12 cellular contexts compared by ENCODE assay signal in the genomic region with DNA sequence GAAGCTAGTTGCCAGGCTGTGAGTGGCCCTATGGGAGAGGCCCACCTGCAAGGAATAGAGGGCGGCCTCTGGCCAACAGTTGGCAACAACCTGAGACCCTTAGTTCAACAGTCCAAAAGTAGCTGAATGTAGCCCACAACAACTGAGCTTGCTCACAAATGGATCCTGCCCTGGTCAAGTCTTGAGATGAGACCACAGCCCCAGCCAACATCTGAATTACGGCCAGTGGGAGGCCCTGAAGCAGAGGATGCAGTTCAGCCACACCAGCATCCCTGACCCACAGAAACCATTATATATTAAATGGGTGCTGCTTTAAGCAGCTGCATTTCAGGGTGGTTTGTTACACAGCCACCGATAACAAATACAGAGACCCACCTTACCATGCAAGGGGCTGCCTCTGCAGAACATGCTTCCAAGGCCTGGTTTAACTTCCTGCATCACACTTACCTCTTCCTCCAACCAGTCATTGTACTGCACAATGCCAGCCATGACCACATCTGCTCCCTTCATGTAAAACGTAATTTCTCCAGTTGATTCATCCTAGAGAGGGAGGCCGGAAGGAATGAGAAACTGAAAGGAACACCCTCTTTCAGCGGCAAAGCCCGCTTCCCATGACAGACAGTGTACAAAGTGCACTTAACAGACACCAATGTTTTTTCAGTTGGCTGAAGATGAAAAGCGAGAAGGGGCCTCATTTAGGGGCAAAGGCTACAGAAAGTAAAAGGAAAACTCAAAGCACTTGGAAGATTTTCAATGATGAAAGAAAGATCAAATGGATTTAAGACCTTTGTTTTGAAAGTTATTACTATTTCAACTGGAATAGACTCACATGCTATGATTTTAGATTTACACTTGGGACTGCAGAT.
DNase-seq lines count a peak whose midpoint lies in the region; ATAC-seq and TF ChIP-seq lines count a peak whose summit lies in the region.
"Had no signal": no experiment of that assay in that cellular context is flagged by ENCODE, and none has a peak within 500 bp of the region (broad histone marks: within the 10 kb centered on the region; RNA-seq: fewer than 3 reads in every experiment).

No MANE protein-coding gene starts in this region.

- H3K9me2 ChIP-seq in GM23248 (ENCODE audit: insufficient read depth): no peaks in the 10 kb centered on the region

- peaks cover 71% of the 10 kb centered on the region for H3K36me3 Mint-ChIP-seq in brain
- H3K36me3 Mint-ChIP-seq in naive thymus-derived CD4-positive, alpha-beta T cell: no peaks in the 10 kb centered on the region

- H3K4me1 ChIP-seq in GM23248 (ENCODE audit: insufficient read depth): peaks cover 15% of the 10 kb centered on the region
- peaks cover 0 to 11% of the 10 kb centered on the region in 2 donors for H3K4me1 ChIP-seq in naive thymus-derived CD4-positive, alpha-beta T cell (ENCODE audit: control insufficient read depth in 2 of 2, insufficient read depth in 2 of 2, low read length in 2 of 2)
- H3K4me1 ChIP-seq in body of pancreas: peaks cover 4% of the 10 kb centered on the region

- peaks cover 15% of the 10 kb centered on the region for H3F3A ChIP-seq in GM23248 (ENCODE audit: insufficient read depth)

- H3K27ac Mint-ChIP-seq in brain: peak overlapping the region in 3 of 5 experiments; percentile 1 to 64 (median 57)
- peak overlapping the region in 1 of 9 donors; percentile 30 for H3K27ac Mint-ChIP-seq in naive thymus-derived CD4-positive, alpha-beta T cell

- peak; percentile 24 for ATAC-seq in naive thymus-derived CD4-positive, alpha-beta T cell
- no peak for ATAC-seq in HG02852 (IDR thresholded peaks at IDR 0.05; ENCODE audit: unreplicated experiment)
- no peak for ATAC-seq in body of pancreas
- ATAC-seq in HG02981 (IDR thresholded peaks at IDR 0.05; ENCODE audit: unreplicated experiment): no peak

- no peak for TF ChIP-seq POLR2A in body of pancreas (IDR thresholded peaks at IDR 0.05)

- H3K27me3 Mint-ChIP-seq in brain: no peaks in the 10 kb centered on the region
- H3K27me3 Mint-ChIP-seq in naive thymus-derived CD4-positive, alpha-beta T cell: peaks cover 7 to 33% (median 9%) of the 10 kb centered on the region in 5 donors

- H4K20me1 ChIP-seq in GM23248 (ENCODE audit: insufficient read depth): no peaks in the 10 kb centered on the region

- H3K4me2 ChIP-seq in GM23248 (ENCODE audit: unreplicated experiment): no peak overlapping the region

- H2AFZ ChIP-seq in GM23248: no peak overlapping the region

- H3K4me3 Mint-ChIP-seq in brain: no peak overlapping the region
- H3K4me3 Mint-ChIP-seq in naive thymus-derived CD4-positive, alpha-beta T cell: no peak overlapping the region

- POLR2A ChIA-PET in BJ (lab: Charles Lee): no interaction called here
- POLR2A ChIA-PET in naive thymus-derived CD4-positive, alpha-beta T cell (lab: Charles Lee): no interaction called here

- no peaks in the 10 kb centered on the region for H3K27me3 ChIP-seq in BJ (ENCODE audit: control insufficient read depth, insufficient read depth, low read length)
- no peaks in the 10 kb centered on the region for H3K27me3 ChIP-seq in GM23248 (replicated peaks; ENCODE audit: insufficient read depth)
- no peaks in the 10 kb centered on the region for H3K27me3 ChIP-seq in naive thymus-derived CD4-positive, alpha-beta T cell (ENCODE audit: control insufficient read depth in 2 of 2, insufficient read depth in 2 of 2, low read length in 2 of 2)
- H3K27me3 ChIP-seq in body of pancreas: no peaks in the 10 kb centered on the region
- H3K27me3 ChIP-seq: sigmoid colon had no signal

- H3K27ac ChIP-seq in GM23248: no peak overlapping the region
- H3K27ac ChIP-seq in naive thymus-derived CD4-positive, alpha-beta T cell (ENCODE audit: low read depth, low read length): no peak overlapping the region
- H3K27ac ChIP-seq in body of pancreas: no peak overlapping the region
- H3K27ac ChIP-seq: VCaP had no signal

- 88 to 89% methylated on average over 8 of the region's 8 CpGs for WGBS in GM23248 (ENCODE audit: low coverage in 1 of 2, low lambda C conversion rate in 2 of 2, missing lambda C conversion rate in 2 of 2), 2 experiments
- 83 to 95% methylated on average over 6 to 8 of the region's 8 CpGs for WGBS in body of pancreas, 2 donors

- H3K9me3 Mint-ChIP-seq in brain: no peaks in the 10 kb centered on the region
- H3K9me3 Mint-ChIP-seq in naive thymus-derived CD4-positive, alpha-beta T cell: no peaks in the 10 kb centered on the region

- no peaks in the 10 kb centered on the region for H3K79me2 ChIP-seq in GM23248 (ENCODE audit: insufficient read depth)

- H3K9ac ChIP-seq in GM23248: no peak overlapping the region

- peak; percentile 31 for DNase-seq in BJ (ENCODE audit: low read depth)
- peak; percentile 46 for DNase-seq in GM23248
- DNase-seq in naive thymus-derived CD4-positive, alpha-beta T cell: no peak
- no peak for DNase-seq in retina
- DNase-seq in body of pancreas: no peak
- DNase-seq: effector CD8-positive, alpha-beta T cell; NCI-H226; sigmoid colon had no signal

- H3K4me3 ChIP-seq in BJ (ENCODE audit: low read depth, low read length): no peak overlapping the region
- H3K4me3 ChIP-seq in GM23248: no peak overlapping the region
- H3K4me3 ChIP-seq in naive thymus-derived CD4-positive, alpha-beta T cell (ENCODE audit: low read length): no peak overlapping the region
- H3K4me3 ChIP-seq in body of pancreas: no peak overlapping the region
- H3K4me3 ChIP-seq: sigmoid colon had no signal

- intact Hi-C loops in naive thymus-derived CD4-positive, alpha-beta T cell (cut with micrococcal nuclease): loop anchor here in 1 of 2 donors (10.0 kb wide), 1 partner anchor 404 kb away; no protein-coding TSS in a partner anchor
- intact Hi-C loops in body of pancreas (cut with DNase I): no loop called here

- no peak for TF ChIP-seq CTCF in BJ (IDR thresholded peaks at IDR 0.05; ENCODE audit: insufficient read depth, low read depth, low read length)
- no peak for TF ChIP-seq CTCF in brain (conservative IDR thresholded peaks at IDR 0.05)
- no peak for TF ChIP-seq CTCF in body of pancreas (IDR thresholded peaks at IDR 0.05)

- peaks cover 4% of the 10 kb centered on the region; the same call in 1 of the 2 replicates for H3K36me3 ChIP-seq in BJ (ENCODE audit: control insufficient read depth, insufficient read depth, low read length)
- H3K36me3 ChIP-seq in GM23248 (ENCODE audit: low read depth): no peaks in the 10 kb centered on the region
- H3K36me3 ChIP-seq in naive thymus-derived CD4-positive, alpha-beta T cell (ENCODE audit: control insufficient read depth in 2 of 3, insufficient read depth in 3 of 3, low read length in 3 of 3): no peaks in the 10 kb centered on the region
- H3K36me3 ChIP-seq in body of pancreas (replicated peaks in 1 of 2; ENCODE audit: insufficient read depth in 1 of 2, low read depth in 2 of 2): no peaks in the 10 kb centered on the region

- peaks cover 19% of the 10 kb centered on the region for H3K4me1 Mint-ChIP-seq in brain
- peaks cover 0 to 26% (median 8%) of the 10 kb centered on the region in 7 donors for H3K4me1 Mint-ChIP-seq in naive thymus-derived CD4-positive, alpha-beta T cell

- CTCF ChIA-PET in BJ (lab: Yijun Ruan, JAX): interaction anchor here (0.6 to 10.0 kb wide), 3 partner anchors 8 to 641 kb away, joined by 3 to 99 read pairs (median 3); no protein-coding TSS in a partner anchor
- CTCF ChIA-PET in naive thymus-derived CD4-positive, alpha-beta T cell (lab: Charles Lee): interaction anchor here (0.6 kb wide), 1 partner anchor 694 kb away, joined by 3 read pairs; no protein-coding TSS in a partner anchor

- in situ Hi-C loops in GM23248 (cut with MboI): no loop called here

- H3K9me3 ChIP-seq in GM23248 (ENCODE audit: low read depth): no peaks in the 10 kb centered on the region
- no peaks in the 10 kb centered on the region for H3K9me3 ChIP-seq in naive thymus-derived CD4-positive, alpha-beta T cell (ENCODE audit: control insufficient read depth in 2 of 3, low read length in 3 of 3)
- no peaks in the 10 kb centered on the region for H3K9me3 ChIP-seq in body of pancreas
- H3K9me3 ChIP-seq: sigmoid colon had no signal

Comparison
In these comparisons a context has a peak if more than half of its experiments do, and no peak if none do; other contexts are left out.
1. DNase-seq: peak in BJ (single experiment) and GM23248 (single experiment); none in naive thymus-derived CD4-positive, alpha-beta T cell (0 of 9), retina (single experiment) and body of pancreas (0 of 4).